Comparison of ENCODE assay signal across 32 cellular contexts in the genomic region with DNA sequence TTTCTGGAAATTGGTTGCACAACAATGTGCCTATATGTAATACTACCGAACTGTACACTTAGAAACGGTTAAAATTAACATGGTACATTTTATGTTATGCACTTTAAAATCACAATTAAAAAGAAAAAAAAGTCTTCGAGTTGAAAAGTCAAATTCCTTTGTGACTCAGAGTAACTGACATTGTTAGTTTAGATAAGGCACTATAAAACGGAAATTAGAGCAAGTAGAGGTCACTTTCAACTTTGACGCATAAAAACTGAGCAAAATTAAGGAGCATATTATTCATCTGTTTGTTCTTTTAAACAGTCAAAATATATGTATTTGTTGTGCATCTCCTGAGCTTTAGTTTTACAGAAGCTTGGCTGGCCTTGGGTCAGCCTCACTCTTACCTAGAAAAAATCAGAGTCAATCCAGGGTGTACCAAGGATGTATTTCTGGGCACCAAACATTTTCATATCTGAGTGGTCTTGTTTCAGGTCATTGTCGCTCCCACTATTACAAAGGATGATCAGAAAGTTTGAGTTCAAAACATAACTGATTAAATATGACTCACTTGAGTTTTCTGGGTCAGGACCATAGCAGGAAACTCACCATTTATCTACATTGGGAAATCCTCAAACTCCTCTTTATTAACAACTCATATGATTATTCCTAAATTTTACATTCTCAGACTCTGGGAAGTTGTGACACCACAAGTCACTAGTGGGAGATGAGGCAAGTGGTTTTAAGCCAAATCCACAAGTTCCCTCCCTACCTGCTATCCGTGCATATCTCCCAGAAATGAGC.
DNase-seq lines count a peak whose midpoint lies in the region; TF ChIP-seq lines count a peak whose summit lies in the region.
"Had no signal": no experiment of that assay in that cellular context is flagged by ENCODE, and none has a peak within 500 bp of the region (broad histone marks: within the 10 kb centered on the region; RNA-seq: fewer than 3 reads in every experiment).

No MANE protein-coding gene starts in this region.

- H3K9me3 ChIP-seq in SJSA1 (replicated peaks) (no peaks in the 10 kb centered on the region), muscle layer of duodenum (ENCODE audit: control insufficient read depth in 1 of 2, low read length in 2 of 2) (no peaks in the 10 kb centered on the region), osteoblast (ENCODE audit: low read depth, low read length) (no peaks in the 10 kb centered on the region)
- H3K9me3 ChIP-seq: HAP-1, heart left ventricle, lower lobe of right lung, Peyer's patch, spleen, stomach, thyroid gland had no signal

- DNase-seq in EH (ENCODE audit: low read depth) (peak; percentile 41), SJSA1 (ENCODE audit: low read depth in 1 of 2, low spot score in 2 of 2) (peak in 1 of 2 experiments; percentile 63), dermis blood vessel endothelial cell (peak; percentile 71), osteoblast (ENCODE audit: insufficient read length, low spot score, missing footprints) (no peak), retina (no peak), NCI-H748 treated with DMSO at 0.1 percent for 48 hours (lab: John Stamatoyannopoulos, UW) (no peak), mucosa of gallbladder (ENCODE audit: low spot score) (no peak)
- DNase-seq: activated CD4-positive, alpha-beta T cell treated with anti-CD3 and anti-CD28 coated beads, Interleukin-2, amount 10 ng/mL, durations not matched to agents 24 days and 14 days; activated CD8-positive, alpha-beta memory T cell treated with anti-CD3 and anti-CD28 coated beads for 24 hours; activated effector memory CD4-positive, alpha-beta T cell treated with Interleukin-2 at 50 U/mL for 16 hours; activated T-cell treated with anti-CD3 and anti-CD28 coated beads for 4 hours; aorta; caudate nucleus; CD8-positive, alpha-beta memory T cell; cortex of kidney; heart left ventricle; Kasumi-1; lower lobe of right lung; NCI-H1436 treated with DMSO at 0.1 percent for 48 hours; NCI-H2081 treated with DMSO at 0.1 percent for 48 hours; nephron progenitor cell; Peyer's patch; right cardiac atrium; SIG-M5; spleen; stimulated activated CD8-positive, alpha-beta memory T cell treated with anti-CD3 and anti-CD28 coated beads, Interleukin-4, amount 100 ng/mL, for 48 hours; stomach; SW 1271; thyroid gland had no signal

- no peaks in the 10 kb centered on the region for H3K79me2 ChIP-seq in osteoblast (ENCODE audit: insufficient read depth, low read length)

- H3K36me3 ChIP-seq in SJSA1 (no peaks in the 10 kb centered on the region), muscle layer of duodenum (ENCODE audit: control insufficient read depth in 1 of 2, insufficient read depth in 2 of 2, low read length in 2 of 2) (no peaks in the 10 kb centered on the region), osteoblast (ENCODE audit: insufficient read depth, low read length) (no peaks in the 10 kb centered on the region)
- H3K36me3 ChIP-seq: HAP-1, heart left ventricle, lower lobe of right lung, Peyer's patch, spleen, stomach, thyroid gland had no signal

- no peaks in the 10 kb centered on the region for H4K20me1 ChIP-seq in osteoblast (ENCODE audit: insufficient read depth, low read length)

- no peaks in the 10 kb centered on the region for H3K27me3 ChIP-seq in SJSA1 (replicated peaks)
- no peaks in the 10 kb centered on the region for H3K27me3 ChIP-seq in muscle layer of duodenum (ENCODE audit: low read depth, low read length)
- peaks cover 7% of the 10 kb centered on the region for H3K27me3 ChIP-seq in osteoblast (ENCODE audit: insufficient read depth, low read length)
- H3K27me3 ChIP-seq: foreskin keratinocyte, heart left ventricle, Peyer's patch, spleen, stomach, thyroid gland had no signal

- TF ChIP-seq CTCF in osteoblast (IDR thresholded peaks at IDR 0.05; ENCODE audit: extremely low read depth, low read depth, low read length) = no peak

- H3K4me3 ChIP-seq in SJSA1 (no peak overlapping the region), muscle layer of duodenum (ENCODE audit: low read depth in 1 of 2, low read length in 2 of 2) (no peak overlapping the region), osteoblast (ENCODE audit: insufficient read depth, low read length) (no peak overlapping the region)
- H3K4me3 ChIP-seq: HAP-1, heart left ventricle, lower lobe of right lung, Peyer's patch, spleen, stomach, thyroid gland had no signal

- no peak overlapping the region for H3K4me2 ChIP-seq in osteoblast (ENCODE audit: insufficient read depth, low read length)

- no peak overlapping the region for H2AFZ ChIP-seq in osteoblast (ENCODE audit: low read length)

- peaks cover 29% of the 10 kb centered on the region for H3K4me1 ChIP-seq in SJSA1 (replicated peaks)
- no peaks in the 10 kb centered on the region for H3K4me1 ChIP-seq in muscle layer of duodenum (ENCODE audit: control insufficient read depth in 1 of 2, insufficient read depth in 2 of 2, low read length in 2 of 2)
- no peaks in the 10 kb centered on the region for H3K4me1 ChIP-seq in osteoblast (ENCODE audit: insufficient read depth, low read length)
- H3K4me1 ChIP-seq: foreskin keratinocyte, lower lobe of right lung, spleen, thyroid gland had no signal

- H3K27ac ChIP-seq in SJSA1 = peak overlapping the region; percentile 62
- H3K27ac ChIP-seq in muscle layer of duodenum (ENCODE audit: low read length) = peak overlapping the region; percentile 11
- H3K27ac ChIP-seq in osteoblast (ENCODE audit: low read depth, low read length) = no peak overlapping the region
- H3K27ac ChIP-seq: foreskin keratinocyte, heart left ventricle, lower lobe of right lung, thyroid gland had no signal

Comparison
In these comparisons a context has a peak if more than half of its experiments do, and no peak if none do; other contexts are left out.
1. DNase-seq: peak in EH (single experiment) and dermis blood vessel endothelial cell (single experiment); none in osteoblast (single experiment), retina (single experiment), NCI-H748 treated with DMSO at 0.1 percent for 48 hours (single experiment) and mucosa of gallbladder (single experiment).